Comparison of ENCODE assay signal across 1 cellular context in the genomic region with DNA sequence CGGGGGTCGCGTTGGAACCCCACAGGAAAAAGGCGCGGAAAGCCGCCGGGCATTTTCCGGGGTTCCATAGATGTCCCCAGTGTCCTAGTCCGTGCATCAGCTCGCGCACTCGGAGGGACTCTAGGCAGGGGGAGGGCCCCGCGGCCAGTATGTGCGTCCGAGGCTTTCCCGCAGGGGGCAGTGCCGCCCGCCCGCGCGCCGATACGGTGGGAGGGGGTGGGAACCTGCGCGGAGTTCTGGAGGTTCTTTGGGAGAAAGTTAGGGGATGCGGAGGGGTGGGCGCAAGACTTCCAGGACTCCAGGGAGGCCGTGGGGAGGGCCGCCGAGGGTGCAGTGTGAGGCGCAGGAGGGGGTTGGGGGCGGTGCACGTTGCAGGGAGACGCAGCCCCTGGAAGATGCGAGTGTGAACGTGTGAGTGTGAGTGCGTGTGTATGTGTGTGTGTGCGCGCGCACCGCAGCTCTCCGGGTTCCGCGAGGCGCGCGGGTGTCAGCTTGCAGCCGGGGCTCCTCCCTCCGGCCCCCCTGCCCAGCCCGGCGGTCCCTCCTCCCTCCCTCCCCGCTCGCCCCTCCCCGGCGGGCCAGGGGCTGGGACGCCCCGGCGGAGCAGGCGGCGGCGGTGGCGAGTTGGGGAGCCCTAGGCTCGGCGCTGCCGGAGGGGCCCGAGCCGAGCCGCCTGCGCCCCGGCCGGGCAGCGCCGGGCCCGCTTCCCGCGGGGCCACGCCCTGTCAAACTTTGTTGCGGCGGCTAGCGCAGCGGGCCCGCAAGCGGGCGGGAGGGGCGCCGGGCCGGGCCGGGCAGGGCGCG.
TF ChIP-seq lines count a peak whose summit lies in the region.

A gene with protein sequence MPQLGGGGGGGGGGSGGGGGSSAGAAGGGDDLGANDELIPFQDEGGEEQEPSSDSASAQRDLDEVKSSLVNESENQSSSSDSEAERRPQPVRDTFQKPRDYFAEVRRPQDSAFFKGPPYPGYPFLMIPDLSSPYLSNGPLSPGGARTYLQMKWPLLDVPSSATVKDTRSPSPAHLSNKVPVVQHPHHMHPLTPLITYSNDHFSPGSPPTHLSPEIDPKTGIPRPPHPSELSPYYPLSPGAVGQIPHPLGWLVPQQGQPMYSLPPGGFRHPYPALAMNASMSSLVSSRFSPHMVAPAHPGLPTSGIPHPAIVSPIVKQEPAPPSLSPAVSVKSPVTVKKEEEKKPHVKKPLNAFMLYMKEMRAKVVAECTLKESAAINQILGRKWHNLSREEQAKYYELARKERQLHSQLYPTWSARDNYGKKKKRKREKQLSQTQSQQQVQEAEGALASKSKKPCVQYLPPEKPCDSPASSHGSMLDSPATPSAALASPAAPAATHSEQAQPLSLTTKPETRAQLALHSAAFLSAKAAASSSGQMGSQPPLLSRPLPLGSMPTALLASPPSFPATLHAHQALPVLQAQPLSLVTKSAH (plus strand): TSS at position 559 of the 804 bp plus-strand sequence. CDS start 293 bp downstream, outside the sequence.

TF ChIP-seq in WTC11, 78 proteins besides CTCF, POLR2A, EP300 and RAD21 (continued from another document and continues in another):
- TF ChIP-seq, protein P1, sequence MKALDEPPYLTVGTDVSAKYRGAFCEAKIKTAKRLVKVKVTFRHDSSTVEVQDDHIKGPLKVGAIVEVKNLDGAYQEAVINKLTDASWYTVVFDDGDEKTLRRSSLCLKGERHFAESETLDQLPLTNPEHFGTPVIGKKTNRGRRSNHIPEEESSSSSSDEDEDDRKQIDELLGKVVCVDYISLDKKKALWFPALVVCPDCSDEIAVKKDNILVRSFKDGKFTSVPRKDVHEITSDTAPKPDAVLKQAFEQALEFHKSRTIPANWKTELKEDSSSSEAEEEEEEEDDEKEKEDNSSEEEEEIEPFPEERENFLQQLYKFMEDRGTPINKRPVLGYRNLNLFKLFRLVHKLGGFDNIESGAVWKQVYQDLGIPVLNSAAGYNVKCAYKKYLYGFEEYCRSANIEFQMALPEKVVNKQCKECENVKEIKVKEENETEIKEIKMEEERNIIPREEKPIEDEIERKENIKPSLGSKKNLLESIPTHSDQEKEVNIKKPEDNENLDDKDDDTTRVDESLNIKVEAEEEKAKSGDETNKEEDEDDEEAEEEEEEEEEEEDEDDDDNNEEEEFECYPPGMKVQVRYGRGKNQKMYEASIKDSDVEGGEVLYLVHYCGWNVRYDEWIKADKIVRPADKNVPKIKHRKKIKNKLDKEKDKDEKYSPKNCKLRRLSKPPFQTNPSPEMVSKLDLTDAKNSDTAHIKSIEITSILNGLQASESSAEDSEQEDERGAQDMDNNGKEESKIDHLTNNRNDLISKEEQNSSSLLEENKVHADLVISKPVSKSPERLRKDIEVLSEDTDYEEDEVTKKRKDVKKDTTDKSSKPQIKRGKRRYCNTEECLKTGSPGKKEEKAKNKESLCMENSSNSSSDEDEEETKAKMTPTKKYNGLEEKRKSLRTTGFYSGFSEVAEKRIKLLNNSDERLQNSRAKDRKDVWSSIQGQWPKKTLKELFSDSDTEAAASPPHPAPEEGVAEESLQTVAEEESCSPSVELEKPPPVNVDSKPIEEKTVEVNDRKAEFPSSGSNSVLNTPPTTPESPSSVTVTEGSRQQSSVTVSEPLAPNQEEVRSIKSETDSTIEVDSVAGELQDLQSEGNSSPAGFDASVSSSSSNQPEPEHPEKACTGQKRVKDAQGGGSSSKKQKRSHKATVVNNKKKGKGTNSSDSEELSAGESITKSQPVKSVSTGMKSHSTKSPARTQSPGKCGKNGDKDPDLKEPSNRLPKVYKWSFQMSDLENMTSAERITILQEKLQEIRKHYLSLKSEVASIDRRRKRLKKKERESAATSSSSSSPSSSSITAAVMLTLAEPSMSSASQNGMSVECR (CRISPR knock-in tag; IDR thresholded peaks at IDR 0.05; ENCODE audit: borderline replicate concordance) = peak; percentile 64; the same call in 1 of the 2 replicates
- TF ChIP-seq JUN (CRISPR knock-in tag; IDR thresholded peaks at IDR 0.05) (0 out of 2 replicates have a peak, but pooled peaks have one; percentile 27), ZNF317 (CRISPR knock-in tag; IDR thresholded peaks at IDR 0.05; ENCODE audit: borderline replicate concordance, low read depth) (no peak), NR1H2 (CRISPR knock-in tag; IDR thresholded peaks at IDR 0.05) (no peak), NFE2L1 (CRISPR knock-in tag; IDR thresholded peaks at IDR 0.05) (0 out of 2 replicates have a peak, but pooled peaks have one; percentile 13), TCF7 (CRISPR knock-in tag; IDR thresholded peaks at IDR 0.05; ENCODE audit: low read depth) (no peak), ZNF263 (CRISPR knock-in tag; IDR thresholded peaks at IDR 0.05; ENCODE audit: low read depth) (no peak), SMAD4 (CRISPR knock-in tag; IDR thresholded peaks at IDR 0.05) (no peak), MYBL2 (CRISPR knock-in tag; IDR thresholded peaks at IDR 0.05) (0 out of 2 replicates have a peak, but pooled peaks have one; percentile 39), CBFB (CRISPR knock-in tag; IDR thresholded peaks at IDR 0.05; ENCODE audit: low read depth) (peak; percentile 30; the same call in 1 of the 2 replicates), ELF4 (CRISPR knock-in tag; IDR thresholded peaks at IDR 0.05; ENCODE audit: low read depth) (no peak), HMGA2 (CRISPR knock-in tag; IDR thresholded peaks at IDR 0.05) (no peak), FOXJ3 (CRISPR knock-in tag; IDR thresholded peaks at IDR 0.05; ENCODE audit: borderline replicate concordance) (no peak), RORB (CRISPR knock-in tag; IDR thresholded peaks at IDR 0.05) (no peak), CREM (CRISPR knock-in tag; IDR thresholded peaks at IDR 0.05) (no peak), ETV6 (CRISPR knock-in tag; IDR thresholded peaks at IDR 0.05) (no peak), SMAD3 (CRISPR knock-in tag; IDR thresholded peaks at IDR 0.05; ENCODE audit: borderline replicate concordance) (peak; percentile 82; the same call in 1 of the 2 replicates), IRF2 (CRISPR knock-in tag; IDR thresholded peaks at IDR 0.05; ENCODE audit: borderline replicate concordance, low read depth) (no peak), CREB1 (CRISPR knock-in tag; IDR thresholded peaks at IDR 0.05) (no peak), NR2C2 (CRISPR knock-in tag; IDR thresholded peaks at IDR 0.05) (no peak), ZNF121 (CRISPR knock-in tag; IDR thresholded peaks at IDR 0.05) (no peak), EMX1 (CRISPR knock-in tag; IDR thresholded peaks at IDR 0.05) (0 out of 2 replicates have a peak, but pooled peaks have one; percentile 39), ZNF138 (CRISPR knock-in tag; conservative IDR thresholded peaks at IDR 0.05) (no peak), RELA (CRISPR knock-in tag; IDR thresholded peaks at IDR 0.05; ENCODE audit: borderline replicate concordance) (no peak), TP53 (CRISPR knock-in tag; IDR thresholded peaks at IDR 0.05) (no peak), GTF2I (CRISPR knock-in tag; conservative IDR thresholded peaks at IDR 0.05) (no peak)
- TF ChIP-seq, protein P2, sequence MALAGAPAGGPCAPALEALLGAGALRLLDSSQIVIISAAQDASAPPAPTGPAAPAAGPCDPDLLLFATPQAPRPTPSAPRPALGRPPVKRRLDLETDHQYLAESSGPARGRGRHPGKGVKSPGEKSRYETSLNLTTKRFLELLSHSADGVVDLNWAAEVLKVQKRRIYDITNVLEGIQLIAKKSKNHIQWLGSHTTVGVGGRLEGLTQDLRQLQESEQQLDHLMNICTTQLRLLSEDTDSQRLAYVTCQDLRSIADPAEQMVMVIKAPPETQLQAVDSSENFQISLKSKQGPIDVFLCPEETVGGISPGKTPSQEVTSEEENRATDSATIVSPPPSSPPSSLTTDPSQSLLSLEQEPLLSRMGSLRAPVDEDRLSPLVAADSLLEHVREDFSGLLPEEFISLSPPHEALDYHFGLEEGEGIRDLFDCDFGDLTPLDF (CRISPR knock-in tag; IDR thresholded peaks at IDR 0.05) = peak; percentile 68; the same call in 1 of the 2 replicates
- TF ChIP-seq, protein P3, sequence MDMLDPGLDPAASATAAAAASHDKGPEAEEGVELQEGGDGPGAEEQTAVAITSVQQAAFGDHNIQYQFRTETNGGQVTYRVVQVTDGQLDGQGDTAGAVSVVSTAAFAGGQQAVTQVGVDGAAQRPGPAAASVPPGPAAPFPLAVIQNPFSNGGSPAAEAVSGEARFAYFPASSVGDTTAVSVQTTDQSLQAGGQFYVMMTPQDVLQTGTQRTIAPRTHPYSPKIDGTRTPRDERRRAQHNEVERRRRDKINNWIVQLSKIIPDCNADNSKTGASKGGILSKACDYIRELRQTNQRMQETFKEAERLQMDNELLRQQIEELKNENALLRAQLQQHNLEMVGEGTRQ (CRISPR knock-in tag; IDR thresholded peaks at IDR 0.05) = no peak
- TF ChIP-seq, protein P4, sequence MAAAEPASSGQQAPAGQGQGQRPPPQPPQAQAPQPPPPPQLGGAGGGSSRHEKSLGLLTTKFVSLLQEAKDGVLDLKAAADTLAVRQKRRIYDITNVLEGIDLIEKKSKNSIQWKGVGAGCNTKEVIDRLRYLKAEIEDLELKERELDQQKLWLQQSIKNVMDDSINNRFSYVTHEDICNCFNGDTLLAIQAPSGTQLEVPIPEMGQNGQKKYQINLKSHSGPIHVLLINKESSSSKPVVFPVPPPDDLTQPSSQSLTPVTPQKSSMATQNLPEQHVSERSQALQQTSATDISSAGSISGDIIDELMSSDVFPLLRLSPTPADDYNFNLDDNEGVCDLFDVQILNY (CRISPR knock-in tag; IDR thresholded peaks at IDR 0.05) = no peak
- TF ChIP-seq, protein P5, sequence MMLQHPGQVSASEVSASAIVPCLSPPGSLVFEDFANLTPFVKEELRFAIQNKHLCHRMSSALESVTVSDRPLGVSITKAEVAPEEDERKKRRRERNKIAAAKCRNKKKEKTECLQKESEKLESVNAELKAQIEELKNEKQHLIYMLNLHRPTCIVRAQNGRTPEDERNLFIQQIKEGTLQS (CRISPR knock-in tag; conservative IDR thresholded peaks at IDR 0.05) = no peak
- TF ChIP-seq, protein P6, sequence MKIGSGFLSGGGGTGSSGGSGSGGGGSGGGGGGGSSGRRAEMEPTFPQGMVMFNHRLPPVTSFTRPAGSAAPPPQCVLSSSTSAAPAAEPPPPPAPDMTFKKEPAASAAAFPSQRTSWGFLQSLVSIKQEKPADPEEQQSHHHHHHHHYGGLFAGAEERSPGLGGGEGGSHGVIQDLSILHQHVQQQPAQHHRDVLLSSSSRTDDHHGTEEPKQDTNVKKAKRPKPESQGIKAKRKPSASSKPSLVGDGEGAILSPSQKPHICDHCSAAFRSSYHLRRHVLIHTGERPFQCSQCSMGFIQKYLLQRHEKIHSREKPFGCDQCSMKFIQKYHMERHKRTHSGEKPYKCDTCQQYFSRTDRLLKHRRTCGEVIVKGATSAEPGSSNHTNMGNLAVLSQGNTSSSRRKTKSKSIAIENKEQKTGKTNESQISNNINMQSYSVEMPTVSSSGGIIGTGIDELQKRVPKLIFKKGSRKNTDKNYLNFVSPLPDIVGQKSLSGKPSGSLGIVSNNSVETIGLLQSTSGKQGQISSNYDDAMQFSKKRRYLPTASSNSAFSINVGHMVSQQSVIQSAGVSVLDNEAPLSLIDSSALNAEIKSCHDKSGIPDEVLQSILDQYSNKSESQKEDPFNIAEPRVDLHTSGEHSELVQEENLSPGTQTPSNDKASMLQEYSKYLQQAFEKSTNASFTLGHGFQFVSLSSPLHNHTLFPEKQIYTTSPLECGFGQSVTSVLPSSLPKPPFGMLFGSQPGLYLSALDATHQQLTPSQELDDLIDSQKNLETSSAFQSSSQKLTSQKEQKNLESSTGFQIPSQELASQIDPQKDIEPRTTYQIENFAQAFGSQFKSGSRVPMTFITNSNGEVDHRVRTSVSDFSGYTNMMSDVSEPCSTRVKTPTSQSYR (CRISPR knock-in tag; IDR thresholded peaks at IDR 0.05) = peak; percentile 66; the same call in 1 of the 2 replicates
- TF ChIP-seq, protein P7, sequence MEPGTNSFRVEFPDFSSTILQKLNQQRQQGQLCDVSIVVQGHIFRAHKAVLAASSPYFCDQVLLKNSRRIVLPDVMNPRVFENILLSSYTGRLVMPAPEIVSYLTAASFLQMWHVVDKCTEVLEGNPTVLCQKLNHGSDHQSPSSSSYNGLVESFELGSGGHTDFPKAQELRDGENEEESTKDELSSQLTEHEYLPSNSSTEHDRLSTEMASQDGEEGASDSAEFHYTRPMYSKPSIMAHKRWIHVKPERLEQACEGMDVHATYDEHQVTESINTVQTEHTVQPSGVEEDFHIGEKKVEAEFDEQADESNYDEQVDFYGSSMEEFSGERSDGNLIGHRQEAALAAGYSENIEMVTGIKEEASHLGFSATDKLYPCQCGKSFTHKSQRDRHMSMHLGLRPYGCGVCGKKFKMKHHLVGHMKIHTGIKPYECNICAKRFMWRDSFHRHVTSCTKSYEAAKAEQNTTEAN (CRISPR knock-in tag; IDR thresholded peaks at IDR 0.05) = peak; percentile 100
- TF ChIP-seq, protein P8, sequence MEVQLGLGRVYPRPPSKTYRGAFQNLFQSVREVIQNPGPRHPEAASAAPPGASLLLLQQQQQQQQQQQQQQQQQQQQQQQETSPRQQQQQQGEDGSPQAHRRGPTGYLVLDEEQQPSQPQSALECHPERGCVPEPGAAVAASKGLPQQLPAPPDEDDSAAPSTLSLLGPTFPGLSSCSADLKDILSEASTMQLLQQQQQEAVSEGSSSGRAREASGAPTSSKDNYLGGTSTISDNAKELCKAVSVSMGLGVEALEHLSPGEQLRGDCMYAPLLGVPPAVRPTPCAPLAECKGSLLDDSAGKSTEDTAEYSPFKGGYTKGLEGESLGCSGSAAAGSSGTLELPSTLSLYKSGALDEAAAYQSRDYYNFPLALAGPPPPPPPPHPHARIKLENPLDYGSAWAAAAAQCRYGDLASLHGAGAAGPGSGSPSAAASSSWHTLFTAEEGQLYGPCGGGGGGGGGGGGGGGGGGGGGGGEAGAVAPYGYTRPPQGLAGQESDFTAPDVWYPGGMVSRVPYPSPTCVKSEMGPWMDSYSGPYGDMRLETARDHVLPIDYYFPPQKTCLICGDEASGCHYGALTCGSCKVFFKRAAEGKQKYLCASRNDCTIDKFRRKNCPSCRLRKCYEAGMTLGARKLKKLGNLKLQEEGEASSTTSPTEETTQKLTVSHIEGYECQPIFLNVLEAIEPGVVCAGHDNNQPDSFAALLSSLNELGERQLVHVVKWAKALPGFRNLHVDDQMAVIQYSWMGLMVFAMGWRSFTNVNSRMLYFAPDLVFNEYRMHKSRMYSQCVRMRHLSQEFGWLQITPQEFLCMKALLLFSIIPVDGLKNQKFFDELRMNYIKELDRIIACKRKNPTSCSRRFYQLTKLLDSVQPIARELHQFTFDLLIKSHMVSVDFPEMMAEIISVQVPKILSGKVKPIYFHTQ (CRISPR knock-in tag; IDR thresholded peaks at IDR 0.05) = no peak
- TF ChIP-seq, protein P9, sequence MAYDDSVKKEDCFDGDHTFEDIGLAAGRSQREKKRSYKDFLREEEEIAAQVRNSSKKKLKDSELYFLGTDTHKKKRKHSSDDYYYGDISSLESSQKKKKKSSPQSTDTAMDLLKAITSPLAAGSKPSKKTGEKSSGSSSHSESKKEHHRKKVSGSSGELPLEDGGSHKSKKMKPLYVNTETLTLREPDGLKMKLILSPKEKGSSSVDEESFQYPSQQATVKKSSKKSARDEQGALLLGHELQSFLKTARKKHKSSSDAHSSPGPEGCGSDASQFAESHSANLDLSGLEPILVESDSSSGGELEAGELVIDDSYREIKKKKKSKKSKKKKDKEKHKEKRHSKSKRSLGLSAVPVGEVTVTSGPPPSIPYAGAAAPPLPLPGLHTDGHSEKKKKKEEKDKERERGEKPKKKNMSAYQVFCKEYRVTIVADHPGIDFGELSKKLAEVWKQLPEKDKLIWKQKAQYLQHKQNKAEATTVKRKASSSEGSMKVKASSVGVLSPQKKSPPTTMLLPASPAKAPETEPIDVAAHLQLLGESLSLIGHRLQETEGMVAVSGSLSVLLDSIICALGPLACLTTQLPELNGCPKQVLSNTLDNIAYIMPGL (CRISPR knock-in tag; IDR thresholded peaks at IDR 0.05) = peak; percentile 94
